In the genomic region with DNA sequence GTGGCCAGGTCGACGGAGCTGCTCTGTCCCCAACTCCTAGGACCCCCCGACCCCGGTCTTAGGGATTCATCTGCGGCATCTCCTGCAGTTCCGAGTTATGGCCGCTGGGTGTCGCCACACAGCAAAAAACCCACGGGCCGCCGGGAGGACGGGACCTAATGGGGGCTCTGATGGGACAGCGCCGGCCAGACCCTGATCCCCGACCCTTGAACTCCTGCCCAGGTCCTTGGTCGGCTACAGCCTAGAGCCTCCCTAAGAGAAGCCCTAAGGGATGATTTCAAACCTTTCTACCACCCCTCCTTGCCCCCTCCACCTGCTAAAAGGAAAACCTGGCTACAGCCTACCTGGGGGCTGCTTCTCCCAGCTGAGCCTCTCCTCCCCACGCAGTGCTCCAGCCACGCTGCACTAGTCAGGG, we compare ENCODE assay signal across 1 cellular context.
TF ChIP-seq lines count a peak whose summit lies in the region.

No MANE protein-coding gene starts in this region.

TF ChIP-seq in GM23338, 12 proteins besides CTCF, POLR2A, EP300 and RAD21 (continued from another document):
- TF ChIP-seq, protein P1, sequence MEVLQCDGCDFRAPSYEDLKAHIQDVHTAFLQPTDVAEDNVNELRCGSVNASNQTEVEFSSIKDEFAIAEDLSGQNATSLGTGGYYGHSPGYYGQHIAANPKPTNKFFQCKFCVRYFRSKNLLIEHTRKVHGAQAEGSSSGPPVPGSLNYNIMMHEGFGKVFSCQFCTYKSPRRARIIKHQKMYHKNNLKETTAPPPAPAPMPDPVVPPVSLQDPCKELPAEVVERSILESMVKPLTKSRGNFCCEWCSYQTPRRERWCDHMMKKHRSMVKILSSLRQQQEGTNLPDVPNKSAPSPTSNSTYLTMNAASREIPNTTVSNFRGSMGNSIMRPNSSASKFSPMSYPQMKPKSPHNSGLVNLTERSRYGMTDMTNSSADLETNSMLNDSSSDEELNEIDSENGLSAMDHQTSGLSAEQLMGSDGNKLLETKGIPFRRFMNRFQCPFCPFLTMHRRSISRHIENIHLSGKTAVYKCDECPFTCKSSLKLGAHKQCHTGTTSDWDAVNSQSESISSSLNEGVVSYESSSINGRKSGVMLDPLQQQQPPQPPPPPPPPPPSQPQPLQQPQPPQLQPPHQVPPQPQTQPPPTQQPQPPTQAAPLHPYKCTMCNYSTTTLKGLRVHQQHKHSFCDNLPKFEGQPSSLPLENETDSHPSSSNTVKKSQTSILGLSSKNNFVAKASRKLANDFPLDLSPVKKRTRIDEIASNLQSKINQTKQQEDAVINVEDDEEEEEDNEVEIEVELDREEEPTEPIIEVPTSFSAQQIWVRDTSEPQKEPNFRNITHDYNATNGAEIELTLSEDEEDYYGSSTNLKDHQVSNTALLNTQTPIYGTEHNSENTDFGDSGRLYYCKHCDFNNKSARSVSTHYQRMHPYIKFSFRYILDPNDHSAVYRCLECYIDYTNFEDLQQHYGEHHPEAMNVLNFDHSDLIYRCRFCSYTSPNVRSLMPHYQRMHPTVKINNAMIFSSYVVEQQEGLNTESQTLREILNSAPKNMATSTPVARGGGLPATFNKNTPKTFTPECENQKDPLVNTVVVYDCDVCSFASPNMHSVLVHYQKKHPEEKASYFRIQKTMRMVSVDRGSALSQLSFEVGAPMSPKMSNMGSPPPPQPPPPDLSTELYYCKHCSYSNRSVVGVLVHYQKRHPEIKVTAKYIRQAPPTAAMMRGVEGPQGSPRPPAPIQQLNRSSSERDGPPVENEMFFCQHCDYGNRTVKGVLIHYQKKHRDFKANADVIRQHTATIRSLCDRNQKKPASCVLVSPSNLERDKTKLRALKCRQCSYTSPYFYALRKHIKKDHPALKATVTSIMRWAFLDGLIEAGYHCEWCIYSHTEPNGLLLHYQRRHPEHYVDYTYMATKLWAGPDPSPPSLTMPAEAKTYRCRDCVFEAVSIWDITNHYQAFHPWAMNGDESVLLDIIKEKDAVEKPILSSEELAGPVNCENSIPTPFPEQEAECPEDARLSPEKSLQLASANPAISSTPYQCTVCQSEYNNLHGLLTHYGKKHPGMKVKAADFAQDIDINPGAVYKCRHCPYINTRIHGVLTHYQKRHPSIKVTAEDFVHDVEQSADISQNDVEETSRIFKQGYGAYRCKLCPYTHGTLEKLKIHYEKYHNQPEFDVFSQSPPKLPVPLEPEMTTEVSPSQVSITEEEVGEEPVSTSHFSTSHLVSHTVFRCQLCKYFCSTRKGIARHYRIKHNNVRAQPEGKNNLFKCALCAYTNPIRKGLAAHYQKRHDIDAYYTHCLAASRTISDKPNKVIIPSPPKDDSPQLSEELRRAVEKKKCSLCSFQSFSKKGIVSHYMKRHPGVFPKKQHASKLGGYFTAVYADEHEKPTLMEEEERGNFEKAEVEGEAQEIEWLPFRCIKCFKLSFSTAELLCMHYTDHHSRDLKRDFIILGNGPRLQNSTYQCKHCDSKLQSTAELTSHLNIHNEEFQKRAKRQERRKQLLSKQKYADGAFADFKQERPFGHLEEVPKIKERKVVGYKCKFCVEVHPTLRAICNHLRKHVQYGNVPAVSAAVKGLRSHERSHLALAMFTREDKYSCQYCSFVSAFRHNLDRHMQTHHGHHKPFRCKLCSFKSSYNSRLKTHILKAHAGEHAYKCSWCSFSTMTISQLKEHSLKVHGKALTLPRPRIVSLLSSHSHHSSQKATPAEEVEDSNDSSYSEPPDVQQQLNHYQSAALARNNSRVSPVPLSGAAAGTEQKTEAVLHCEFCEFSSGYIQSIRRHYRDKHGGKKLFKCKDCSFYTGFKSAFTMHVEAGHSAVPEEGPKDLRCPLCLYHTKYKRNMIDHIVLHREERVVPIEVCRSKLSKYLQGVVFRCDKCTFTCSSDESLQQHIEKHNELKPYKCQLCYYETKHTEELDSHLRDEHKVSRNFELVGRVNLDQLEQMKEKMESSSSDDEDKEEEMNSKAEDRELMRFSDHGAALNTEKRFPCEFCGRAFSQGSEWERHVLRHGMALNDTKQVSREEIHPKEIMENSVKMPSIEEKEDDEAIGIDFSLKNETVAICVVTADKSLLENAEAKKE (CRISPR knock-in tag; IDR thresholded peaks at IDR 0.05): no peak
- TF ChIP-seq JUNB (IDR thresholded peaks at IDR 0.05; ENCODE audit: unreplicated experiment): no peak
TF ChIP-seq in GM23338: peak in this region for 0.
